ENCODE assay signal across 14 cellular contexts in genomic region chr3:69866988-69867720, GRCh38.
DNase-seq lines count a peak whose midpoint lies in the region; ATAC-seq, FAIRE-seq and TF ChIP-seq lines count a peak whose summit lies in the region.
"Had no signal": no experiment of that assay in that cellular context is flagged by ENCODE, and none has a peak within 500 bp of the region (broad histone marks: within the 10 kb centered on the region; RNA-seq: fewer than 3 reads in every experiment).

No MANE protein-coding gene starts in this region.

- H3K27me3 ChIP-seq in right atrium auricular region (no peaks in the 10 kb centered on the region), bronchial epithelial cell (ENCODE audit: control insufficient read depth, insufficient read depth, low read length) (no peaks in the 10 kb centered on the region), HepG2 (ENCODE audit: control insufficient read depth in 1 of 2, insufficient read depth in 2 of 2, low read length in 2 of 2) (no peaks in the 10 kb centered on the region), osteoblast (ENCODE audit: insufficient read depth, low read length) (no peaks in the 10 kb centered on the region)
- H3K27me3 ChIP-seq: upper lobe of left lung had no signal

- H3K4me3 ChIP-seq in right atrium auricular region (peak overlapping the region; percentile 11 to 33), bronchial epithelial cell (ENCODE audit: low read depth, low read length) (peak overlapping the region; percentile 32), HepG2 (replicated peaks in 1 of 3; ENCODE audit: insufficient read depth in 1 of 3, low read depth in 2 of 3, low read length in 3 of 3) (no peak overlapping the region), osteoblast (ENCODE audit: insufficient read depth, low read length) (no peak overlapping the region)

- no peak for TF ChIP-seq EP300 in HepG2 (IDR thresholded peaks at IDR 0.05; ENCODE audit: low read depth in 2 of 2, low read length in 2 of 2)
- TF ChIP-seq EP300 in HepG2 (CRISPR knock-in tag; IDR thresholded peaks at IDR 0.05; ENCODE audit: borderline replicate concordance) = no peak

- 1% methylated on average over 2 of the region's 2 CpGs for WGBS in HepG2 (ENCODE audit: low lambda C conversion rate)

- CTCF ChIA-PET in HepG2 (lab: Yijun Ruan, JAX; ENCODE audit: low intra/inter-chr PET ratio, low total read pairs) = no interaction called here

- H3K9me3 ChIP-seq in right atrium auricular region = no peaks in the 10 kb centered on the region
- H3K9me3 ChIP-seq in HepG2 (ENCODE audit: low read length) = no peaks in the 10 kb centered on the region
- no peaks in the 10 kb centered on the region for H3K9me3 ChIP-seq in osteoblast (ENCODE audit: low read depth, low read length)
- H3K9me3 ChIP-seq: upper lobe of left lung had no signal

- intact Hi-C loops in left ventricle myocardium superior (cut with micrococcal nuclease) = no loop called here
- intact Hi-C loops in HepG2 (cut with micrococcal nuclease; ENCODE audit: unreplicated experiment) = no loop called here

- H3K79me2 ChIP-seq in HepG2 (ENCODE audit: insufficient read depth, low read length) (no peaks in the 10 kb centered on the region), osteoblast (ENCODE audit: insufficient read depth, low read length) (no peaks in the 10 kb centered on the region)

- POLR2A ChIA-PET in HepG2 (lab: Yijun Ruan, JAX) = no interaction called here

- H3K4me2 ChIP-seq in HepG2 (ENCODE audit: low read depth, low read length) = no peak overlapping the region
- H3K4me2 ChIP-seq in osteoblast (ENCODE audit: insufficient read depth, low read length) = no peak overlapping the region

- TF ChIP-seq RAD21 in HepG2 (CRISPR knock-in tag; IDR thresholded peaks at IDR 0.05) = no peak

- H2AFZ ChIP-seq in HepG2 (ENCODE audit: low read length) (no peak overlapping the region), osteoblast (ENCODE audit: low read length) (no peak overlapping the region)

- H3K4me1 ChIP-seq in right atrium auricular region (peaks cover 0 to 15% of the 10 kb centered on the region in 2 donors), HepG2 (ENCODE audit: insufficient read depth, low read length) (no peaks in the 10 kb centered on the region), osteoblast (ENCODE audit: insufficient read depth, low read length) (peaks cover 15% of the 10 kb centered on the region)
- H3K4me1 ChIP-seq: upper lobe of left lung had no signal

- ATAC-seq in left ventricle myocardium superior (no peak), HepG2 (no peak)
- ATAC-seq: effector memory CD8-positive, alpha-beta T cell; naive thymus-derived CD8-positive, alpha-beta T cell had no signal

- H3K36me3 ChIP-seq in right atrium auricular region (no peaks in the 10 kb centered on the region), bronchial epithelial cell (ENCODE audit: control insufficient read depth, insufficient read depth, low read length) (no peaks in the 10 kb centered on the region), HepG2 (replicated peaks in 1 of 2; ENCODE audit: control insufficient read depth in 1 of 2, insufficient read depth in 2 of 2, low read length in 2 of 2) (no peaks in the 10 kb centered on the region), osteoblast (ENCODE audit: insufficient read depth, low read length) (no peaks in the 10 kb centered on the region)
- H3K36me3 ChIP-seq: upper lobe of left lung had no signal

- no TSS peak for BruUV-seq in HepG2 (replicated peaks; lab: Mats Ljungman, UMichigan)

- DNase-seq in right atrium auricular region (ENCODE audit: low spot score) = no peak
- DNase-seq in left ventricle myocardium superior = no peak
- peak; percentile 87 for DNase-seq in bronchial epithelial cell (ENCODE audit: low read depth)
- no peak for DNase-seq in HepG2 (ENCODE audit: low spot score)
- no peak for DNase-seq in osteoblast (ENCODE audit: insufficient read length, low spot score, missing footprints)
- DNase-seq in NCI-H128 (lab: John Stamatoyannopoulos, UW; ENCODE audit: unreplicated experiment) = no peak
- DNase-seq in AML-193 (lab: John Stamatoyannopoulos, UW) = no peak
- no peak for DNase-seq in amygdala (lab: John Stamatoyannopoulos, UW)
- DNase-seq: activated CD8-positive, alpha-beta memory T cell treated with anti-CD3 and anti-CD28 coated beads, Interleukin-2, amount 50 U/mL, for 48 hours; effector memory CD8-positive, alpha-beta T cell; naive thymus-derived CD8-positive, alpha-beta T cell; NCI-H2227 treated with DMSO at 0.1 percent for 48 hours; SHP77; upper lobe of left lung had no signal

- no peak overlapping the region for H3K9ac ChIP-seq in HepG2 (ENCODE audit: insufficient read depth, low read depth, low read length)

- TF ChIP-seq CTCF in right atrium auricular region (IDR thresholded peaks at IDR 0.05) = no peak
- no peak for TF ChIP-seq CTCF in bronchial epithelial cell (IDR thresholded peaks at IDR 0.05; ENCODE audit: insufficient read depth, low read length, severe bottlenecking)
- no peak for TF ChIP-seq CTCF in HepG2 (CRISPR knock-in tag; IDR thresholded peaks at IDR 0.05)
- no peak for TF ChIP-seq CTCF in osteoblast (IDR thresholded peaks at IDR 0.05; ENCODE audit: extremely low read depth, low read depth, low read length)

- peak overlapping the region in 1 of 2 donors; percentile 68 for H3K27ac ChIP-seq in right atrium auricular region
- no peak overlapping the region for H3K27ac ChIP-seq in HepG2 (ENCODE audit: extremely low read length, insufficient read depth, low read length)
- no peak overlapping the region for H3K27ac ChIP-seq in osteoblast (ENCODE audit: low read depth, low read length)

- FAIRE-seq in bronchial epithelial cell (lab: Jason Lieb, UNC) (no peak), HepG2 (lab: Jason Lieb, UNC) (no peak)

- in situ Hi-C loops in HepG2 (cut with HindIII; ENCODE audit: extremely low pct_ligation_motif_present, low pct_unique_long_range_greater_than_20kb) = no loop called here

- no peaks in the 10 kb centered on the region for H4K20me1 ChIP-seq in HepG2 (ENCODE audit: insufficient read depth, low read length)
- H4K20me1 ChIP-seq in osteoblast (ENCODE audit: insufficient read depth, low read length) = no peaks in the 10 kb centered on the region

- TF ChIP-seq POLR2A in HepG2 (IDR thresholded peaks at IDR 0.05; ENCODE audit: insufficient read depth in 1 of 2, low read depth in 2 of 2, low read length in 2 of 2) = no peak

TF ChIP-seq in HepG2, 621 proteins besides CTCF, POLR2A, EP300 and RAD21:
- TF ChIP-seq ZNF510 (CRISPR knock-in tag; IDR thresholded peaks at IDR 0.05; ENCODE audit: low read depth) (no peak), CREB1 (IDR thresholded peaks at IDR 0.05) (peak; percentile 45; the same call in 1 of the 2 replicates), CREB1 (CRISPR knock-in tag; IDR thresholded peaks at IDR 0.05) (no peak)

Comparison
In these comparisons a context has a peak if more than half of its experiments do, and no peak if none do; other contexts are left out.
1. H3K4me3 ChIP-seq: peak in right atrium auricular region (2 of 2) and bronchial epithelial cell (single experiment); none in HepG2 (0 of 3) and osteoblast (single experiment).